8 cellular contexts compared by ENCODE assay signal in genomic region chr10:61903184-61903990, GRCh38. TPM values are rescaled to one million over a fixed set of nuclear protein-coding genes. Genes with fewer than 3 reads are reported as not detected.
DNase-seq lines count a peak whose midpoint lies in the region; ATAC-seq and TF ChIP-seq lines count a peak whose summit lies in the region.

No MANE protein-coding gene starts in this region.

- H3K9me3 Mint-ChIP-seq in activated CD4-positive, alpha-beta T cell treated with anti-CD3 and anti-CD28 coated beads, Interleukin-2, amount 10 ng/mL, durations not matched to agents 24 days and 14 days = no peaks in the 10 kb centered on the region

- peak overlapping the region; percentile 99 for H3K27ac ChIP-seq in left lung

- H3K4me3 ChIP-seq in left lung = peak overlapping the region; percentile 62 to 78

- DNase-seq in NCI-H1092 treated with DMSO at 0.1 percent for 48 hours (lab: John Stamatoyannopoulos, UW) = peak; percentile 70
- no peak for DNase-seq in NCI-H1092 (lab: John Stamatoyannopoulos, UW)
- DNase-seq in NCI-H1694 (lab: John Stamatoyannopoulos, UW) = peak; percentile 14
- DNase-seq in activated CD4-positive, alpha-beta T cell treated with anti-CD3 and anti-CD28 coated beads, Interleukin-2, amount 10 ng/mL, durations not matched to agents 24 days and 14 days = peak; percentile 92
- DNase-seq in cortex of kidney (lab: John Stamatoyannopoulos, UW) = peak; percentile 19
- DNase-seq in left lung = peak; percentile 71 to 93
- peak; percentile 65 for DNase-seq in stimulated activated CD4-positive, alpha-beta T cell treated with anti-CD3 and anti-CD28 coated beads, Interleukin-4, amount 100 ng/mL, for 1 hour

- no peaks in the 10 kb centered on the region for H3K27me3 Mint-ChIP-seq in activated CD4-positive, alpha-beta T cell treated with anti-CD3 and anti-CD28 coated beads, Interleukin-2, amount 10 ng/mL, durations not matched to agents 24 days and 14 days

- peaks cover 36% of the 10 kb centered on the region for H3K4me1 Mint-ChIP-seq in activated CD4-positive, alpha-beta T cell treated with anti-CD3 and anti-CD28 coated beads, Interleukin-2, amount 10 ng/mL, durations not matched to agents 24 days and 14 days

- no peaks in the 10 kb centered on the region for H3K36me3 ChIP-seq in left lung

- ATAC-seq in HG02678 (IDR thresholded peaks at IDR 0.05; ENCODE audit: unreplicated experiment) (peak; percentile 55), left lung (peak; percentile 63)

- peaks cover 7 to 48% of the 10 kb centered on the region in 2 donors for H3K4me1 ChIP-seq in left lung

- no peak for TF ChIP-seq CTCF in left lung (IDR thresholded peaks at IDR 0.05)

- no peaks in the 10 kb centered on the region for H3K27me3 ChIP-seq in left lung

- intact Hi-C loops in activated CD4-positive, alpha-beta T cell treated with anti-CD3 and anti-CD28 coated beads, Interleukin-2, amount 10 ng/mL, durations not matched to agents 24 days and 14 days (cut with micrococcal nuclease) = loop anchor here (5.0 to 10.0 kb wide), 6 partner anchors 151 to 1164 kb away; partner anchors contain the start of gene EGR2
- intact Hi-C loops in left lung (cut with DNase I) = loop anchor here in 1 of 2 donors (10.0 kb wide), 1 partner anchor 141 kb away; no protein-coding TSS in a partner anchor

- no peaks in the 10 kb centered on the region for H3K9me3 ChIP-seq in left lung

- H3K4me3 Mint-ChIP-seq in activated CD4-positive, alpha-beta T cell treated with anti-CD3 and anti-CD28 coated beads, Interleukin-2, amount 10 ng/mL, durations not matched to agents 24 days and 14 days = peak overlapping the region; percentile 92

- peaks cover 19% of the 10 kb centered on the region for H3K36me3 Mint-ChIP-seq in activated CD4-positive, alpha-beta T cell treated with anti-CD3 and anti-CD28 coated beads, Interleukin-2, amount 10 ng/mL, durations not matched to agents 24 days and 14 days (ENCODE audit: low read depth)

- H3K27ac Mint-ChIP-seq in activated CD4-positive, alpha-beta T cell treated with anti-CD3 and anti-CD28 coated beads, Interleukin-2, amount 10 ng/mL, durations not matched to agents 24 days and 14 days = peak overlapping the region; percentile 95

RNA-seq across cellular contexts. Expression of gene ARID5B, which starts 1.9 kb away (rescaled TPM):
- 56.9 and 58.2 TPM in 2 replicates for total RNA-seq in activated CD4-positive, alpha-beta T cell treated with anti-CD3 and anti-CD28 coated beads, Interleukin-2, amount 10 ng/mL, durations not matched to agents 24 days and 14 days
- total RNA-seq in left lung = 10 to 100 TPM; 29.9 to 37.9 TPM
